In the genomic region with DNA sequence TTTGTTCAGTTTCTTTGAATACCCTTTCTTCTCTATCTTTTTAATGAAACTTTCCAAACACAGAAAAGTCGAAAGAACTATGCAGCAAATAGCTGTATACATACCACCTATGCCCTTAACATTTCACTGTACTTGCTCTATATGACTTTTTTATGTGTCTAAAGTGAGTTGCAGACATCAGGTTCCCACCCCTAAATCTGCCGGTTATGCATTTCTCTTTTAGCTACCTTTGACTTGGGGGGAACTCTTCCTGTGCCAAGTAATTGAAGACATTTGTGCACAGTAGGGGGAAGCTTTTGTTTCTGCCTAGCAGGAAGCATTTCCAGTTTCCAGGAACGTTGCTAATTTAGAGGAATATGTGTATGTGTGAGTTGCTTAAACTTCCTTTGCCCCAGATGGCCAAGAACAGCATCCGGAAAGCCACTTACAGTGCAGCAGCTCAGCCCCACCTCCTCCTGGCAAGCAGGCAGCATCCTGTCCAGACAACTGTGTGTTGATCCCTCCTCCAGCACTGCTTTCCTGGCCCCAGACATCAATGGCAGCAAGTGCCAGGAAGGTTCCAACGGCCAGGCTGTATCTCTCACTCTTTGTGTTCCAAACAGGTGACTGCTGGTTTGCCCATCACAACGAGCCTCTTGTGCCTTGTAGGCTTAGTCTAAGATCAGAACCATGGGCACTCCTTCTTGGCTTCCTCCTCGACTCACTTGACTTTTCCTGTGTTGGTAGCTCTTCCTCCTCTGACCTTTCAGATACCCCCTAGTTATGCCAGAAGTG, we compare ENCODE assay signal across 11 cellular contexts. TPM values are rescaled to one million over a fixed set of nuclear protein-coding genes. Genes with fewer than 3 reads are reported as not detected.
A peak's percentile ranks its signal among the peaks of the same experiment; 100 is the strongest.
DNase-seq lines count a peak whose midpoint lies in the region; ATAC-seq, FAIRE-seq and TF ChIP-seq lines count a peak whose summit lies in the region.
"Had no signal": no experiment of that assay in that cellular context is flagged by ENCODE, and none has a peak within 500 bp of the region (broad histone marks: within the 10 kb centered on the region; RNA-seq: fewer than 3 reads in every experiment).

No MANE protein-coding gene starts in this region.

- no peaks in the 10 kb centered on the region for H3K9me3 Mint-ChIP-seq in activated CD4-positive, alpha-beta memory T cell treated with anti-CD3 and anti-CD28 coated beads for 36 hours
- H3K9me3 Mint-ChIP-seq: activated B cell treated with CpG ODN at 0.5 μM for 24 hours had no signal

- H3K4me1 ChIP-seq in cardiac muscle cell (ENCODE audit: low read depth) (no peaks in the 10 kb centered on the region), skeletal muscle tissue (ENCODE audit: control insufficient read depth in 3 of 3, insufficient read depth in 3 of 3, low read length in 3 of 3) (peaks cover 7 to 9% (median 8%) of the 10 kb centered on the region in 3 donors), MM.1S (ENCODE audit: low read length) (no peaks in the 10 kb centered on the region), vagina (peaks cover 4% of the 10 kb centered on the region)

- CTCF ChIA-PET in activated CD4-positive, alpha-beta memory T cell treated with anti-CD3 and anti-CD28 coated beads for 36 hours (lab: Charles Lee), result interaction anchor here (0.9 to 1.8 kb wide), 6 partner anchors 9 to 28 kb away, joined by 3 to 8 read pairs (median 4); no protein-coding TSS in a partner anchor

- POLR2A ChIA-PET in activated CD4-positive, alpha-beta memory T cell treated with anti-CD3 and anti-CD28 coated beads for 36 hours (lab: Charles Lee), result interaction anchor here (0.7 to 3.2 kb wide), 2 partner anchors 9 to 15 kb away, joined by 3 to 17 read pairs; a partner anchor contains a TSS

- FAIRE-seq in GM12891 (lab: Jason Lieb, UNC), result peak; percentile 40

- H3K4me3 ChIP-seq in cardiac muscle cell (no peak overlapping the region), skeletal muscle tissue (ENCODE audit: low read length in 3 of 3) (peak overlapping the region in 1 of 3 donors; percentile 24), MM.1S (ENCODE audit: low read length) (no peak overlapping the region), vagina (no peak overlapping the region)

- no peaks in the 10 kb centered on the region for H3F3A ChIP-seq in MM.1S (ENCODE audit: insufficient read depth, low read length)

- H3K9me3 ChIP-seq in cardiac muscle cell (ENCODE audit: low read depth) (no peaks in the 10 kb centered on the region), skeletal muscle tissue (ENCODE audit: control insufficient read depth in 3 of 3, low read length in 3 of 3) (no peaks in the 10 kb centered on the region), MM.1S (replicated peaks; ENCODE audit: insufficient read depth, low read length) (no peaks in the 10 kb centered on the region), vagina (no peaks in the 10 kb centered on the region)

- peak overlapping the region in 2 of 3 donors; percentile 2 to 47 for H3K9ac ChIP-seq in skeletal muscle tissue (ENCODE audit: low read depth in 1 of 3, low read length in 3 of 3)
- H3K9ac ChIP-seq in MM.1S (ENCODE audit: low read length), result no peak overlapping the region

- intact Hi-C loops in activated CD4-positive, alpha-beta memory T cell treated with anti-CD3 and anti-CD28 coated beads for 36 hours (cut with micrococcal nuclease), result no loop called here
- intact Hi-C loops in vagina (cut with DNase I), result no loop called here

- H3K27ac ChIP-seq in cardiac muscle cell, result no peak overlapping the region
- H3K27ac ChIP-seq in skeletal muscle tissue (ENCODE audit: low read depth, low read length), result peak overlapping the region; percentile 50
- H3K27ac ChIP-seq in MM.1S (ENCODE audit: low read length), result no peak overlapping the region
- H3K27ac ChIP-seq in vagina, result no peak overlapping the region

- no peaks in the 10 kb centered on the region for H3K27me3 ChIP-seq in cardiac muscle cell
- H3K27me3 ChIP-seq in skeletal muscle tissue (ENCODE audit: control insufficient read depth in 3 of 3, insufficient read depth in 3 of 3, low read length in 3 of 3), result no peaks in the 10 kb centered on the region
- peaks cover 29% of the 10 kb centered on the region for H3K27me3 ChIP-seq in MM.1S (replicated peaks; ENCODE audit: insufficient read depth, low read length)
- no peaks in the 10 kb centered on the region for H3K27me3 ChIP-seq in vagina

- H3K27me3 Mint-ChIP-seq in activated CD4-positive, alpha-beta memory T cell treated with anti-CD3 and anti-CD28 coated beads for 36 hours, result no peaks in the 10 kb centered on the region

- no peaks in the 10 kb centered on the region for H3K79me2 ChIP-seq in MM.1S (ENCODE audit: low read length)

- no peak overlapping the region for H3K4me2 ChIP-seq in MM.1S (ENCODE audit: low read depth, low read length)

- no peak for DNase-seq in GM12891 (ENCODE audit: insufficient read length, low spot score)
- DNase-seq in activated CD4-positive, alpha-beta memory T cell treated with anti-CD3 and anti-CD28 coated beads for 36 hours, result peak; percentile 60
- DNase-seq in cardiac muscle cell (ENCODE audit: low read depth in 1 of 2, low spot score in 1 of 2), result peak in 1 of 2 donors; percentile 88
- DNase-seq in MM.1S, result no peak
- DNase-seq in vagina (ENCODE audit: extremely low spot score in 2 of 2), result no peak
- no peak for DNase-seq in GOT3 (lab: John Stamatoyannopoulos, UW)
- DNase-seq: activated B cell treated with CpG ODN at 0.5 μM for 24 hours; stimulated activated CD4-positive, alpha-beta T cell treated with anti-CD3 and anti-CD28 coated beads, Interleukin-1b, Interleukin-23, amount 100 ng/mL, for 48 hours had no signal

- H3K9me2 ChIP-seq in MM.1S (replicated peaks; ENCODE audit: insufficient read depth, low read length), result no peaks in the 10 kb centered on the region

- H3K36me3 Mint-ChIP-seq in activated CD4-positive, alpha-beta memory T cell treated with anti-CD3 and anti-CD28 coated beads for 36 hours, result peaks cover 6% of the 10 kb centered on the region

- ATAC-seq in GM19397 (IDR thresholded peaks at IDR 0.05; ENCODE audit: unreplicated experiment), result no peak

- TF ChIP-seq CTCF in cardiac muscle cell (IDR thresholded peaks at IDR 0.05; ENCODE audit: low read depth, low read length) (peak; percentile 10), MM.1S (IDR thresholded peaks at IDR 0.05; ENCODE audit: low read length) (no peak), vagina (IDR thresholded peaks at IDR 0.05) (no peak)

- peaks cover 47% of the 10 kb centered on the region for H3K4me1 Mint-ChIP-seq in activated CD4-positive, alpha-beta memory T cell treated with anti-CD3 and anti-CD28 coated beads for 36 hours (ENCODE audit: low read depth)

- peak overlapping the region; percentile 70 for H3K4me3 Mint-ChIP-seq in activated CD4-positive, alpha-beta memory T cell treated with anti-CD3 and anti-CD28 coated beads for 36 hours
- H3K4me3 Mint-ChIP-seq: activated B cell treated with CpG ODN at 0.5 μM for 24 hours had no signal

- H4K20me1 ChIP-seq in MM.1S (ENCODE audit: insufficient read depth, low read length), result no peaks in the 10 kb centered on the region

- H2AFZ ChIP-seq in MM.1S (ENCODE audit: low read length), result no peak overlapping the region

- H3K27ac Mint-ChIP-seq in activated CD4-positive, alpha-beta memory T cell treated with anti-CD3 and anti-CD28 coated beads for 36 hours, result peak overlapping the region; percentile 77
- H3K27ac Mint-ChIP-seq: activated B cell treated with CpG ODN at 0.5 μM for 24 hours had no signal

- TF ChIP-seq POLR2A in GM12891 (IDR thresholded peaks at IDR 0.05; ENCODE audit: low read depth, low read length) (no peak), vagina (IDR thresholded peaks at IDR 0.05) (no peak)

- H3K36me3 ChIP-seq in cardiac muscle cell (no peaks in the 10 kb centered on the region), skeletal muscle tissue (ENCODE audit: control insufficient read depth in 3 of 3, insufficient read depth in 3 of 3, low read length in 3 of 3) (no peaks in the 10 kb centered on the region), MM.1S (replicated peaks; ENCODE audit: insufficient read depth, low read length) (no peaks in the 10 kb centered on the region), vagina (no peaks in the 10 kb centered on the region)

TF ChIP-seq in GM12891, 5 proteins besides CTCF, POLR2A, EP300 and RAD21:
- TF ChIP-seq TAF1 (IDR thresholded peaks at IDR 0.05; ENCODE audit: low read depth, low read length) (no peak), POLR2AphosphoS5 (IDR thresholded peaks at IDR 0.05; ENCODE audit: low read depth, low read length) (no peak), POU2F2 (IDR thresholded peaks at IDR 0.05; ENCODE audit: low read depth, low read length) (no peak), SPI1 (IDR thresholded peaks at IDR 0.05; ENCODE audit: low read depth, low read length) (no peak), PAX5 (IDR thresholded peaks at IDR 0.05; ENCODE audit: insufficient read depth, low read length, severe bottlenecking) (no peak)

RNA-seq across cellular contexts. Expression of a gene that starts 14.7 kb away (rescaled TPM):
- polyA plus RNA-seq in GM12891 (2012; ENCODE audit: low read depth, missing spikeins), result 58.2 TPM
- total RNA-seq in activated CD4-positive, alpha-beta memory T cell treated with anti-CD3 and anti-CD28 coated beads for 36 hours, result 100 to 1,000 TPM; 204 to 223 TPM
- total RNA-seq in cardiac muscle cell (68.8 and 113 TPM in 2 replicates), skeletal muscle tissue (17.7 TPM), vagina (61.9 TPM)
- polyA plus RNA-seq in cardiac muscle cell, result 84.6 and 127 TPM in 2 replicates

RNA-seq across cellular contexts. Expression of a gene that starts 21.4 kb away (rescaled TPM):
- 1.4 TPM for polyA plus RNA-seq in GM12891 (2012; ENCODE audit: low read depth, missing spikeins)
- 1 to 10 TPM; 6.4 to 6.9 TPM for total RNA-seq in activated CD4-positive, alpha-beta memory T cell treated with anti-CD3 and anti-CD28 coated beads for 36 hours
- 8.9 and 14.0 TPM in 2 replicates for total RNA-seq in cardiac muscle cell
- polyA plus RNA-seq in cardiac muscle cell, result 2.6 and 4.6 TPM in 2 replicates
- total RNA-seq in skeletal muscle tissue, result 7.8 TPM
- 4.2 TPM for total RNA-seq in vagina

RNA-seq across cellular contexts. Expression of a gene that starts 44.8 kb away (rescaled TPM):
- polyA plus RNA-seq in GM12891 (2012; ENCODE audit: low read depth, missing spikeins), result 0.18 TPM
- 1 to 10 TPM; 1.1 to 1.6 TPM for total RNA-seq in activated CD4-positive, alpha-beta memory T cell treated with anti-CD3 and anti-CD28 coated beads for 36 hours
- total RNA-seq in cardiac muscle cell, result 1.2 and 4.2 TPM in 2 replicates
- polyA plus RNA-seq in cardiac muscle cell, result 1.6 and 2.2 TPM in 2 replicates
- 1.6 TPM for total RNA-seq in skeletal muscle tissue
- total RNA-seq in vagina, result 8.6 TPM

RNA-seq across cellular contexts. Expression of a gene that starts 56.1 kb away (rescaled TPM):
- 0.06 TPM for polyA plus RNA-seq in GM12891 (2012; ENCODE audit: low read depth, missing spikeins)
- under 1 TPM in 1 of 2 experiments, not detected in 1; 0.21 TPM for total RNA-seq in activated CD4-positive, alpha-beta memory T cell treated with anti-CD3 and anti-CD28 coated beads for 36 hours
- total RNA-seq in cardiac muscle cell (12.9 and 36.2 TPM in 2 replicates), skeletal muscle tissue (0.52 TPM), vagina (not detected)
- polyA plus RNA-seq in cardiac muscle cell, result 21.3 and 43.7 TPM in 2 replicates
- total RNA-seq: activated B cell treated with CpG ODN at 0.5 μM for 24 hours, glomerular endothelial cell had no signal

RNA-seq across cellular contexts. Expression of a gene that starts 58.7 kb away (rescaled TPM):
- 1.0 TPM for polyA plus RNA-seq in GM12891 (2012; ENCODE audit: low read depth, missing spikeins)
- total RNA-seq in activated CD4-positive, alpha-beta memory T cell treated with anti-CD3 and anti-CD28 coated beads for 36 hours, result 1 to 10 TPM; 3.7 to 4.2 TPM
- total RNA-seq in cardiac muscle cell, result 4.6 and 4.7 TPM in 2 replicates
- polyA plus RNA-seq in cardiac muscle cell, result 4.1 and 7.8 TPM in 2 replicates
- total RNA-seq in skeletal muscle tissue, result 12.0 TPM
- total RNA-seq in vagina, result 2.5 TPM
